8 cellular contexts compared by ENCODE assay signal in the genomic region with DNA sequence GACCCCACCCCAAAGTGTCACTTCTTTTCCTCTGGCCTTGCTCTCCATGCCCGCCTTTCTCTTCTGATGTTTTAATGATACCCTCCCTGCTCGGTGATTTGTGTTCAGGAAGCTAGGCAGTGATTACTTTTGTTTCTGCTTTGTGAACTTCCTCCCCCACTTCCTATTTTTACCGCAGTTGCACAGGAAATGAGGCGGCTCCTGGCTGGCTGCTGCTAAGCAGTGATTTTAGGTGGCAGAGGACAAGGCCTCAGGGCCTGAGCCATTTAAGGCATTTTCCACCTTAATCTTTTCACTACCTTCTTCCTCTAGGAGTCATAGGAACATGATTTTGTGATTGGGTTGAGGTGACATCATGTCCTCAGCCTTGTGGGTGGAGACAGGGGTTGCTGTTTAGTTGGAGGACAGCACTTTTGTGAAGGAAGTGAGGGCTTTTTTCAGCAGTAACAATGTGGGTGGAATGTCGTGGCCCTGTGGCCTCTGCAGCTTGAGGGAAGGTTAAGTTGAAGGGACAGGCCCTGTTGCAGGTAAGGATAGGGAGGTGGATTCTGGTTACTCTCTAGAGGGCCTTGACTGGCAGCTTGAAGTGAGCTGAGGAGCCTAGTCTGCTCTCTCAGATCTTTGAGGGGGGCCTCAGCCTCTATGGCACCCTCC. TPM values are rescaled to one million over a fixed set of nuclear protein-coding genes. Genes with fewer than 3 reads are reported as not detected.
DNase-seq lines count a peak whose midpoint lies in the region; ATAC-seq and TF ChIP-seq lines count a peak whose summit lies in the region.

No MANE protein-coding gene starts in this region.

- TF ChIP-seq CTCF in AG04450 (IDR thresholded peaks at IDR 0.05; ENCODE audit: low read depth, low read length) (no peak), coronary artery (IDR thresholded peaks at IDR 0.05) (no peak), lung (IDR thresholded peaks at IDR 0.05; ENCODE audit: control extremely low read depth, extremely low read depth) (no peak)

- CTCF ChIA-PET in AG04450 (lab: Charles Lee) = interaction anchor here (0.7 to 1.6 kb wide), 2 partner anchors 9 to 68 kb away, joined by 3 to 10 read pairs; no protein-coding TSS in a partner anchor
- CTCF ChIA-PET in activated CD4-positive, alpha-beta T cell treated with anti-CD3 and anti-CD28 coated beads for 36 hours (lab: Charles Lee) = interaction anchor here (0.6 to 2.6 kb wide), 6 partner anchors 10 to 76 kb away, joined by 3 to 6 read pairs (median 4); no protein-coding TSS in a partner anchor

- no peaks in the 10 kb centered on the region for H3K27me3 Mint-ChIP-seq in activated CD4-positive, alpha-beta T cell treated with anti-CD3 and anti-CD28 coated beads for 36 hours

- no peaks in the 10 kb centered on the region for H3K9me3 Mint-ChIP-seq in activated CD4-positive, alpha-beta T cell treated with anti-CD3 and anti-CD28 coated beads for 36 hours (ENCODE audit: low read depth)

- H3K4me3 Mint-ChIP-seq in activated CD4-positive, alpha-beta T cell treated with anti-CD3 and anti-CD28 coated beads for 36 hours = peak overlapping the region; percentile 53

- H3K36me3 ChIP-seq in lung (ENCODE audit: control insufficient read depth in 2 of 2, insufficient read depth in 2 of 2, low read length in 2 of 2) = no peaks in the 10 kb centered on the region

- H3K27ac Mint-ChIP-seq in activated CD4-positive, alpha-beta T cell treated with anti-CD3 and anti-CD28 coated beads for 36 hours = peak overlapping the region; percentile 95

- H3K4me3 ChIP-seq in AG04450 (ENCODE audit: low read depth, low read length) = no peak overlapping the region
- peak overlapping the region; percentile 39 for H3K4me3 ChIP-seq in coronary artery
- no peak overlapping the region for H3K4me3 ChIP-seq in lung

- H3K27me3 ChIP-seq in AG04450 (ENCODE audit: control insufficient read depth, insufficient read depth, low read length) = no peaks in the 10 kb centered on the region
- H3K27me3 ChIP-seq in lung (ENCODE audit: control insufficient read depth, insufficient read depth) = no peaks in the 10 kb centered on the region

- H3K36me3 Mint-ChIP-seq in activated CD4-positive, alpha-beta T cell treated with anti-CD3 and anti-CD28 coated beads for 36 hours (ENCODE audit: low read depth) = peaks cover 22% of the 10 kb centered on the region

- intact Hi-C loops in activated CD4-positive, alpha-beta T cell treated with anti-CD3 and anti-CD28 coated beads for 36 hours (cut with DNase I, micrococcal nuclease) = loop anchor here (1.0 to 10.0 kb wide), 12 partner anchors 15 to 895 kb away; a partner anchor contains a TSS

- peak overlapping the region; percentile 68 for H3K27ac ChIP-seq in AG04450 (ENCODE audit: low read depth, low read length)
- peak overlapping the region; percentile 57 to 84 for H3K27ac ChIP-seq in coronary artery
- H3K27ac ChIP-seq in lung (ENCODE audit: low read depth in 1 of 2, low read length in 1 of 2) = peak overlapping the region; percentile 76 to 88

- H3K4me1 ChIP-seq in lung (ENCODE audit: control insufficient read depth in 2 of 2, insufficient read depth in 2 of 2, low read length in 2 of 2) = peaks cover 5 to 8% of the 10 kb centered on the region in 2 donors

- H3K9me3 ChIP-seq in AG04450 (ENCODE audit: control insufficient read depth, insufficient read depth, low read length) = no peaks in the 10 kb centered on the region
- H3K9me3 ChIP-seq in lung (ENCODE audit: control insufficient read depth in 2 of 2, insufficient read depth in 1 of 2, low read length in 1 of 2) = no peaks in the 10 kb centered on the region

- 5 to 30% methylated on average over 5 of the region's 5 CpGs for WGBS in lung, 2 donors

- peak; percentile 68 for ATAC-seq in GM19455 (IDR thresholded peaks at IDR 0.05; ENCODE audit: unreplicated experiment)
- peak; percentile 90 for ATAC-seq in activated CD4-positive, alpha-beta T cell treated with anti-CD3 and anti-CD28 coated beads for 36 hours
- peak; percentile 70 for ATAC-seq in lung (ENCODE audit: insufficient read depth, low FRiP score)

- DNase-seq in AG04450 (ENCODE audit: low read depth, low spot score) (no peak), KG1 (lab: John Stamatoyannopoulos, UW) (peak; percentile 10), coronary artery (ENCODE audit: low spot score) (no peak), lung (ENCODE audit: low spot score) (peak; percentile 49), ecto neural progenitor cell (ENCODE audit: low spot score) (no peak)
- DNase-seq in activated CD4-positive, alpha-beta T cell treated with anti-CD3 and anti-CD28 coated beads for 36 hours = peak; percentile 82
- peak; percentile 34 to 51 for DNase-seq in stimulated activated CD8-positive, alpha-beta memory T cell treated with anti-CD3 and anti-CD28 coated beads, Interleukin-15, amount 100 ng/mL, for 4 hours (ENCODE audit: low read depth in 2 of 2)

- POLR2A ChIA-PET in AG04450 (lab: Yijun Ruan, JAX) = interaction anchor here (2.3 kb wide), 1 partner anchor 9 kb away, joined by 10 read pairs; no protein-coding TSS in a partner anchor
- POLR2A ChIA-PET in activated CD4-positive, alpha-beta T cell treated with anti-CD3 and anti-CD28 coated beads for 36 hours (lab: Charles Lee) = interaction anchor here (1.0 to 1.4 kb wide), 2 partner anchors 9 to 37 kb away, joined by 3 to 4 read pairs; no protein-coding TSS in a partner anchor

- H3K4me1 Mint-ChIP-seq in activated CD4-positive, alpha-beta T cell treated with anti-CD3 and anti-CD28 coated beads for 36 hours = peaks cover 72% of the 10 kb centered on the region

RNA-seq across cellular contexts. Expression of a gene that starts 15.7 kb away (rescaled TPM):
- 16.8 and 17.6 TPM in 2 replicates for polyA plus RNA-seq in AG04450 (2011; rRNA removed)
- 19.3 and 22.5 TPM in 2 replicates for polyA minus RNA-seq in AG04450 (2011; rRNA and poly(A)+ RNA removed)
- total RNA-seq in activated CD4-positive, alpha-beta T cell treated with anti-CD3 and anti-CD28 coated beads for 36 hours = 10 to 100 TPM; 14.6 to 16.1 TPM
- total RNA-seq in lung = 10 to 100 TPM; 19.2 to 69.0 TPM
- polyA plus RNA-seq in lung = 10 to 100 TPM in 1 of 2 donors, 1 to 10 TPM in 1; 6.7 to 10.1 TPM

Comparison
In these comparisons a context has a peak if more than half of its experiments do, and no peak if none do; other contexts are left out.
1. DNase-seq: peak in KG1 (single experiment), activated CD4-positive, alpha-beta T cell treated with anti-CD3 and anti-CD28 coated beads for 36 hours (single experiment), lung (single experiment) and stimulated activated CD8-positive, alpha-beta memory T cell treated with anti-CD3 and anti-CD28 coated beads, Interleukin-15, amount 100 ng/mL, for 4 hours (2 of 2); none in AG04450 (single experiment), coronary artery (single experiment) and ecto neural progenitor cell (single experiment).
2. Peak in every context shown above with its lines, with median percentiles within 50 percentile points of each other: H3K27ac ChIP-seq and ATAC-seq.